ENCODE assay signal across 8 cellular contexts in genomic region chr3:12963869-12964712, GRCh38.
DNase-seq lines count a peak whose midpoint lies in the region; ATAC-seq and TF ChIP-seq lines count a peak whose summit lies in the region.

No MANE protein-coding gene starts in this region.

- H3K9me3 ChIP-seq in A673 (ENCODE audit: low read depth, low read length, poor library complexity, severe bottlenecking) (no peaks in the 10 kb centered on the region), ascending aorta (no peaks in the 10 kb centered on the region), lower lobe of right lung (no peaks in the 10 kb centered on the region)

- POLR2A ChIA-PET in A673 (lab: Charles Lee; ENCODE audit: low non-redundant PET) = no interaction called here

- intact Hi-C loops in A673 (cut with micrococcal nuclease; ENCODE audit: unreplicated experiment) (no loop called here), ascending aorta (cut with DNase I) (no loop called here), lower lobe of right lung (cut with DNase I) (no loop called here), head of caudate nucleus (cut with DNase I) (no loop called here)

- no peak for ATAC-seq in lower lobe of right lung
- ATAC-seq in GM21529 (IDR thresholded peaks at IDR 0.05; ENCODE audit: unreplicated experiment) = no peak
- no peak for ATAC-seq in HG03196 (IDR thresholded peaks at IDR 0.05; ENCODE audit: unreplicated experiment)

- no peaks in the 10 kb centered on the region for H3K27me3 ChIP-seq in A673 (replicated peaks; ENCODE audit: insufficient read depth, low read depth, low read length, poor library complexity)
- no peaks in the 10 kb centered on the region for H3K27me3 ChIP-seq in ascending aorta
- H3K27me3 ChIP-seq in lower lobe of right lung (ENCODE audit: low read depth) = no peaks in the 10 kb centered on the region

- CTCF ChIA-PET in A673 (lab: Charles Lee) = interaction anchor here (0.6 kb wide), 1 partner anchor 20 kb away, joined by 4 read pairs; no protein-coding TSS in a partner anchor

- H3K36me3 ChIP-seq in A673 (ENCODE audit: insufficient read depth, low read length, poor library complexity, severe bottlenecking) (no peaks in the 10 kb centered on the region), ascending aorta (no peaks in the 10 kb centered on the region), lower lobe of right lung (peaks cover 5% of the 10 kb centered on the region)

- TSS peak; percentile 29 for BruUV-seq in A673 (replicated peaks; lab: Mats Ljungman, UMichigan)

- no peak for TF ChIP-seq CTCF in A673 (conservative IDR thresholded peaks at IDR 0.05; ENCODE audit: low read depth, low read length)
- TF ChIP-seq CTCF in ascending aorta (IDR thresholded peaks at IDR 0.05) = no peak
- no peak for TF ChIP-seq CTCF in lower lobe of right lung (IDR thresholded peaks at IDR 0.05)

- H3K27ac ChIP-seq in A673 (ENCODE audit: low read depth, low read length, poor library complexity, severe bottlenecking) = no peak overlapping the region
- H3K27ac ChIP-seq in ascending aorta = peak overlapping the region; percentile 90 to 92
- H3K27ac ChIP-seq in lower lobe of right lung = peak overlapping the region; percentile 51

- H3K4me3 ChIP-seq in A673 (ENCODE audit: low read depth, low read length, poor library complexity, severe bottlenecking) (no peak overlapping the region), ascending aorta (peak overlapping the region in 1 of 2 donors; percentile 9), lower lobe of right lung (no peak overlapping the region)

- H3K4me1 ChIP-seq in A673 (ENCODE audit: insufficient read depth, low read length, poor library complexity, severe bottlenecking) = peaks cover 6% of the 10 kb centered on the region
- H3K4me1 ChIP-seq in ascending aorta = peaks cover 43 to 73% of the 10 kb centered on the region in 2 donors
- H3K4me1 ChIP-seq in lower lobe of right lung = peaks cover 85% of the 10 kb centered on the region

- DNase-seq in A673 (ENCODE audit: low spot score) (no peak), ELR (ENCODE audit: low read depth) (peak; percentile 6), ascending aorta (ENCODE audit: low spot score in 2 of 2) (no peak), lower lobe of right lung (no peak), head of caudate nucleus (no peak), Kasumi-1 (lab: John Stamatoyannopoulos, UW) (no peak)
